In genomic region chr17:3514167-3514566, GRCh38 we compare ENCODE assay signal across 16 cellular contexts. TPM values are rescaled to one million over a fixed set of nuclear protein-coding genes. Genes with fewer than 3 reads are reported as not detected.
DNase-seq lines count a peak whose midpoint lies in the region; ATAC-seq, FAIRE-seq and TF ChIP-seq lines count a peak whose summit lies in the region.
"Not testable (repeated sequence)": the region's sequence is repeated elsewhere in the genome, so short reads cannot be mapped to it uniquely, and the experiment has no call there.
"Had no signal": no experiment of that assay in that cellular context is flagged by ENCODE, and none has a peak within 500 bp of the region (broad histone marks: within the 10 kb centered on the region; RNA-seq: fewer than 3 reads in every experiment).

No MANE protein-coding gene starts in this region.

- H2AFZ ChIP-seq in H1 (ENCODE audit: low read length), result not testable (repeated sequence)

- TF ChIP-seq POLR2A in H1 (IDR thresholded peaks at IDR 0.05; ENCODE audit: control extremely low read depth in 1 of 2, low read depth in 2 of 2, low read length in 2 of 2), result not testable (repeated sequence)

- not testable (repeated sequence) for DNase-seq in caudate nucleus (lab: John Stamatoyannopoulos, UW); H1 (ENCODE audit: low read depth in 1 of 2, low spot score in 2 of 2); left ventricle myocardium inferior; psoas muscle; substantia nigra (lab: John Stamatoyannopoulos, UW)
- peak; percentile 70 for DNase-seq in osteocyte (ENCODE audit: extremely low spot score, unreplicated experiment)

- H2BK120ac ChIP-seq in H1 (replicated peaks; ENCODE audit: low read depth, low read length), result not testable (repeated sequence)

- TF ChIP-seq RAD21 in H1 (IDR thresholded peaks at IDR 0.05 in 1 of 2, conservative IDR thresholded peaks at IDR 0.05 in 1 of 2; ENCODE audit: low read depth in 2 of 2, low read length in 2 of 2), result not testable (repeated sequence)

- TF ChIP-seq EP300 in H1 (IDR thresholded peaks at IDR 0.05; ENCODE audit: borderline replicate concordance in 1 of 2, low read depth in 2 of 2, low read length in 2 of 2), result not testable (repeated sequence)

- peak overlapping the region; percentile 61 for H3K4ac ChIP-seq in H1 (replicated peaks; ENCODE audit: insufficient read length, low read depth, low read length)

- H3K79me2 ChIP-seq in H1 (ENCODE audit: control insufficient read depth in 1 of 2, insufficient read depth in 2 of 2, low read length in 2 of 2), result not testable (repeated sequence)

- not testable (repeated sequence) for H2BK5ac ChIP-seq in H1 (ENCODE audit: low read depth, low read length)

- not testable (repeated sequence) for H3K9me3 ChIP-seq in H1 (ENCODE audit: insufficient read depth in 2 of 2, low read depth in 1 of 2, low read length in 1 of 2); left ventricle myocardium inferior (replicated peaks); psoas muscle

- H3K56ac ChIP-seq in H1 (replicated peaks; ENCODE audit: insufficient read length, low read depth, low read length), result not testable (repeated sequence)

- not testable (repeated sequence) for H3K79me1 ChIP-seq in H1 (ENCODE audit: low read depth, low read length)

- H2AK5ac ChIP-seq in H1 (ENCODE audit: low read depth, low read length), result not testable (repeated sequence)

- H3K4me3 ChIP-seq in H1 (ENCODE audit: extremely low read depth in 1 of 4, insufficient read depth in 2 of 4, low read depth in 3 of 4, low read length in 4 of 4); left ventricle myocardium inferior; psoas muscle: not testable (repeated sequence)

- not testable (repeated sequence) for H3K4me1 Mint-ChIP-seq in osteocyte (ENCODE audit: unreplicated experiment)

- H3K27ac Mint-ChIP-seq in osteocyte (ENCODE audit: unreplicated experiment), result not testable (repeated sequence)

- H3K27ac ChIP-seq in caudate nucleus (ENCODE audit: low read depth, low read length) (peak overlapping the region; percentile 55), left ventricle myocardium inferior (replicated peaks) (peak overlapping the region; percentile 97), layer of hippocampus (ENCODE audit: low read depth, low read length) (peak overlapping the region; percentile 68), psoas muscle (peak overlapping the region; percentile 89), substantia nigra (ENCODE audit: low read depth, low read length, poor library complexity, severe bottlenecking) (peak overlapping the region; percentile 10)
- not testable (repeated sequence) for H3K27ac ChIP-seq in H1 (ENCODE audit: low read depth, low read length)

- H3K4me3 Mint-ChIP-seq in osteocyte (ENCODE audit: unreplicated experiment), result not testable (repeated sequence)

- H2BK12ac ChIP-seq in H1 (ENCODE audit: low read depth, low read length), result not testable (repeated sequence)

- H4K5ac ChIP-seq in H1 (ENCODE audit: insufficient read length, low read depth, low read length), result not testable (repeated sequence)

- H3K23ac ChIP-seq in H1 (ENCODE audit: insufficient read length), result not testable (repeated sequence)

- not testable (repeated sequence) for H3K9me3 Mint-ChIP-seq in osteocyte (ENCODE audit: unreplicated experiment)

- H2BK20ac ChIP-seq in H1 (ENCODE audit: low read length), result not testable (repeated sequence)

- H3K27me3 ChIP-seq in H1 (replicated peaks in 1 of 4; ENCODE audit: control insufficient read depth in 3 of 4, extremely low read depth in 1 of 4, insufficient read depth in 3 of 4, low read length in 3 of 4); left ventricle myocardium inferior (ENCODE audit: low read depth); layer of hippocampus (ENCODE audit: control insufficient read depth, insufficient read depth, low read length); psoas muscle (ENCODE audit: insufficient read depth in 3 of 3, low read length in 2 of 3): not testable (repeated sequence)

- ATAC-seq in psoas muscle, result not testable (repeated sequence)

- H4K8ac ChIP-seq in H1 (ENCODE audit: extremely low read depth, insufficient read depth, low read length), result not testable (repeated sequence)

- CTCF ChIA-PET in H1 (lab: Charles Lee; ENCODE audit: partially characterized antibody), result not testable (repeated sequence)

- H3K36me3 ChIP-seq in H1 (ENCODE audit: control insufficient read depth in 2 of 4, insufficient read depth in 4 of 4, low read length in 3 of 4); left ventricle myocardium inferior; psoas muscle (ENCODE audit: insufficient read depth in 1 of 2, low read depth in 1 of 2): not testable (repeated sequence)

- not testable (repeated sequence) for H3K36me3 Mint-ChIP-seq in osteocyte (ENCODE audit: unreplicated experiment)

- TF ChIP-seq CTCF in H1 (IDR thresholded peaks at IDR 0.05; ENCODE audit: control extremely low read depth in 1 of 3, insufficient read depth in 1 of 3, low read depth in 1 of 3, low read length in 3 of 3); left ventricle myocardium inferior (IDR thresholded peaks at IDR 0.05; ENCODE audit: borderline replicate concordance); osteocyte (IDR thresholded peaks at IDR 0.05); psoas muscle (IDR thresholded peaks at IDR 0.05): not testable (repeated sequence)

- POLR2A ChIA-PET in H1 (lab: Charles Lee; ENCODE audit: partially characterized antibody), result not testable (repeated sequence)

- peaks cover 9 to 22% (median 14%) of the 10 kb centered on the region in 4 experiments for H3K4me1 ChIP-seq in H1 (replicated peaks in 1 of 4; ENCODE audit: control insufficient read depth in 3 of 4, insufficient read depth in 4 of 4, low read length in 3 of 4)
- peaks cover 40% of the 10 kb centered on the region for H3K4me1 ChIP-seq in left ventricle myocardium inferior
- peaks cover 26% of the 10 kb centered on the region for H3K4me1 ChIP-seq in psoas muscle

- intact Hi-C loops in left ventricle myocardium inferior (cut with micrococcal nuclease); psoas muscle (cut with DNase I): not testable (repeated sequence)

- H3K9ac ChIP-seq in H1 (replicated peaks in 1 of 4; ENCODE audit: extremely low read depth in 1 of 4, low read depth in 3 of 4, low read length in 3 of 4), result not testable (repeated sequence)

- H3K23me2 ChIP-seq in H1 (ENCODE audit: low read depth, low read length), result not testable (repeated sequence)

- H3K27me3 Mint-ChIP-seq in osteocyte (ENCODE audit: unreplicated experiment), result peaks cover 22% of the 10 kb centered on the region

- not testable (repeated sequence) for H3K4me2 ChIP-seq in H1 (ENCODE audit: insufficient read depth in 1 of 2, low read depth in 2 of 2, low read length in 2 of 2)

- H2BK15ac ChIP-seq in H1 (ENCODE audit: low read length), result not testable (repeated sequence)

- not testable (repeated sequence) for H3K18ac ChIP-seq in H1 (ENCODE audit: extremely low read depth, low read length)

- H4K91ac ChIP-seq in H1 (replicated peaks; ENCODE audit: insufficient read length, low read length), result peak overlapping the region; percentile 17

- WGBS in H1 (ENCODE audit: extremely low coverage in 1 of 2, insufficient coverage in 1 of 2, insufficient read length in 1 of 2, insufficient replicate concordance in 2 of 2, low coverage in 1 of 2, low lambda C conversion rate in 2 of 2, missing lambda C conversion rate in 1 of 2), 2 experiments, result 98% methylated on average over 10 of the region's 11 CpGs; no CpG with 5 or more reads in 1 of the 2 experiments
- WGBS in psoas muscle, 3 donors, result 91 to 97% (median 93%) methylated on average over 11 of the region's 11 CpGs

- not testable (repeated sequence) for FAIRE-seq in H1 (lab: Jason Lieb, UNC)

- not testable (repeated sequence) for H4K20me1 ChIP-seq in H1 (replicated peaks in 1 of 2; ENCODE audit: control insufficient read depth in 1 of 2, insufficient read depth in 2 of 2, low read length in 2 of 2)

- not testable (repeated sequence) for H3K14ac ChIP-seq in H1 (ENCODE audit: insufficient read length)

RNA-seq across cellular contexts. Expression of gene ASPA, which starts 38.4 kb away (rescaled TPM):
- not detected in 2 replicates for total RNA-seq in H1 (2021; fragmentation: NEBNext Ultra II Directional; extraction: Animal tissue kit (Norgen Biotek cat#: 25700))
- polyA plus RNA-seq in H1 (2011; rRNA removed) (0.03 TPM in 1 of 2 replicates, not detected in the other), psoas muscle (1 to 10 TPM in 2 of 3 donors, under 1 TPM in 1; 0.68 to 2.3 (median 1.2) TPM)
- 0.01 TPM for polyA plus RNA-seq in H1 (2011; cell fraction: cytosol; rRNA removed)
- polyA plus RNA-seq in H1 (2011; cell fraction: nucleus; rRNA removed), result 0.04 TPM
- not detected in 4 replicates for polyA plus RNA-seq in H1 (2012, experiment 1 of 2)
- polyA plus RNA-seq in H1 (2012, experiment 2 of 2), result not detected
- polyA plus RNA-seq in H1 (2013, experiment 1 of 2), result 0.08 TPM
- 0.04 TPM for polyA plus RNA-seq in H1 (2013, experiment 2 of 2)
- polyA minus RNA-seq in H1 (2011; rRNA and poly(A)+ RNA removed), result not detected in 2 replicates
- polyA minus RNA-seq in H1 (2011; cell fraction: cytosol; rRNA and poly(A)+ RNA removed), result not detected
- not detected for polyA minus RNA-seq in H1 (2011; cell fraction: nucleus; rRNA and poly(A)+ RNA removed)
- total RNA-seq in left ventricle myocardium inferior (2.8 TPM), osteocyte (not detected in 2 replicates), psoas muscle (1 to 10 TPM; 2.9 to 4.8 (median 3.9) TPM)
- total RNA-seq: A673; Calu3; CD4-positive, alpha-beta memory T cell; Daoy; G401; GM23338; HFFc6 had no signal
- polyA plus RNA-seq: BJ; CD4-positive, alpha-beta memory T cell had no signal

RNA-seq across cellular contexts. Expression of gene SPATA22, which starts 42.5 kb away (rescaled TPM):
- not detected in 2 replicates for total RNA-seq in H1 (2021; fragmentation: NEBNext Ultra II Directional; extraction: Animal tissue kit (Norgen Biotek cat#: 25700))
- polyA plus RNA-seq in H1 (2011; rRNA removed) (0.06 TPM in 1 of 2 replicates, not detected in the other), psoas muscle (under 1 TPM in 2 of 3 donors, not detected in 1; 0.05 to 0.12 TPM)
- polyA plus RNA-seq in H1 (2011; cell fraction: cytosol; rRNA removed), result not detected
- not detected for polyA plus RNA-seq in H1 (2011; cell fraction: nucleus; rRNA removed)
- not detected in 4 replicates for polyA plus RNA-seq in H1 (2012, experiment 1 of 2)
- polyA plus RNA-seq in H1 (2012, experiment 2 of 2), result not detected
- 0.04 TPM for polyA plus RNA-seq in H1 (2013, experiment 1 of 2)
- 0.07 TPM for polyA plus RNA-seq in H1 (2013, experiment 2 of 2)
- polyA minus RNA-seq in H1 (2011; rRNA and poly(A)+ RNA removed), result not detected in 2 replicates
- polyA minus RNA-seq in H1 (2011; cell fraction: cytosol; rRNA and poly(A)+ RNA removed), result not detected
- polyA minus RNA-seq in H1 (2011; cell fraction: nucleus; rRNA and poly(A)+ RNA removed), result not detected
- total RNA-seq in left ventricle myocardium inferior (0.44 TPM), osteocyte (not detected in 2 replicates), psoas muscle (under 1 TPM in 2 of 4 donors, not detected in 2; 0.50 to 0.54 TPM)
- total RNA-seq: A172; A673; Calu3; CD4-positive, alpha-beta memory T cell; Daoy; G401; GM23338; HFFc6 had no signal
- polyA plus RNA-seq: BJ, GM23338 had no signal

RNA-seq across cellular contexts. Expression of gene TRPV3, which starts 43.4 kb away (rescaled TPM):
- 0.40 and 0.56 TPM in 2 replicates for total RNA-seq in H1 (2021; fragmentation: NEBNext Ultra II Directional; extraction: Animal tissue kit (Norgen Biotek cat#: 25700))
- polyA plus RNA-seq in H1 (2011; rRNA removed) (1.0 and 1.1 TPM in 2 replicates), psoas muscle (under 1 TPM; 0.32 to 0.38 (median 0.36) TPM)
- 1.6 TPM for polyA plus RNA-seq in H1 (2011; cell fraction: cytosol; rRNA removed)
- 3.0 TPM for polyA plus RNA-seq in H1 (2011; cell fraction: nucleus; rRNA removed)
- 0.55 to 0.91 TPM (median 0.73 TPM) in 4 replicates for polyA plus RNA-seq in H1 (2012, experiment 1 of 2)
- polyA plus RNA-seq in H1 (2012, experiment 2 of 2), result 0.12 TPM
- 0.36 TPM for polyA plus RNA-seq in H1 (2013, experiment 1 of 2)
- polyA plus RNA-seq in H1 (2013, experiment 2 of 2), result 0.28 TPM
- polyA minus RNA-seq in H1 (2011; rRNA and poly(A)+ RNA removed), result 1.9 and 5.2 TPM in 2 replicates
- polyA minus RNA-seq in H1 (2011; cell fraction: cytosol; rRNA and poly(A)+ RNA removed), result 1.3 TPM
- 1.9 TPM for polyA minus RNA-seq in H1 (2011; cell fraction: nucleus; rRNA and poly(A)+ RNA removed)
- total RNA-seq in left ventricle myocardium inferior (1.0 TPM), osteocyte (0.08 and 0.50 TPM in 2 replicates), psoas muscle (10 to 100 TPM in 1 of 4 donors, 1 to 10 TPM in 1, under 1 TPM in 2; 0.71 to 10.1 (median 1.1) TPM)
- polyA plus RNA-seq: CD4-positive, alpha-beta memory T cell had no signal
